Comparison of ENCODE assay signal across 8 cellular contexts in the genomic region with DNA sequence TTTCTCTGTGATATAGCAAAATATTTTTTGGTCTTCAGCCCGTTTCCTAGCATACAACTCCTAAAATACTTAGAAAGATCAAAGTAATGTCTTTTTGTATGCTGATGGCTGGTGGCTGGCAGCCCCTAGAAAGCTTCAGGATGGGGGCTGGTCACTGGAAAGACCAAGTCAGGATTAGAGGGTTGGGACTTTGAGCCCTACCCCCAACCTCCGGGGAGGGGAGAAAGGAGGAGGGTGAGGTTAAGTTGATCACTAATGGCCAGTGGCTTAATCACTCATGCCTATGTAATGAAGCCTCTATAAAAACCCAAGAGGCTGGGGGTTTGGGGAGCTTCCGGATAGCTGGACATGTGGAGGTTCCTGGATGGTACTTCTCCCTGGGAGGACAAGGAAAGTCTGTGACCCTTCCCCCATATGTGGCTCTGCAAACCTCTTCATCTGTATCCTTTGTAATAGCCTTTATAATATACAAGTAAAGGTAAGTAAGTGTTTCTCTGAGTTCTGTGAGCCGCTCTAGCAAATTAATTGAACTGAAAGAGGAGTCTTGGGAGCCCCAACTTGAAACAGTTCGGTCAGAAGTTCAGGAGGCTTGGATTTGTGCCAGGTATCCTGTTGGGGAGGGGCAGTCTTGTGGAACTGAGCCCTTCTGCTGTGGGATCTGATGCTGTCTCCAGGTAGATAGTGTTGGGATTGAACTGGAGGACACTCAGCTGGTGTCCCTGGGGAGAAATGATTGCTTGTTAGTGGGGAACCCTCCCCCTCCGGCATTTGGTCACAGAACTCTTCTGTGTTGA. TPM values are rescaled to one million over a fixed set of nuclear protein-coding genes. Genes with fewer than 3 reads are reported as not detected.
DNase-seq lines count a peak whose midpoint lies in the region; ATAC-seq and TF ChIP-seq lines count a peak whose summit lies in the region.
"Had no signal": no experiment of that assay in that cellular context is flagged by ENCODE, and none has a peak within 500 bp of the region (broad histone marks: within the 10 kb centered on the region; RNA-seq: fewer than 3 reads in every experiment).

No MANE protein-coding gene starts in this region.

- DNase-seq in colonic mucosa (peak; percentile 61), RPMI8226 (no peak)
- DNase-seq: Peyer's patch had no signal

- H3K4me1 ChIP-seq in BLaER1 (peaks cover 53% of the 10 kb centered on the region), HUES64 (ENCODE audit: insufficient read depth, low read length) (peaks cover 17% of the 10 kb centered on the region), colonic mucosa (peaks cover 12% of the 10 kb centered on the region)

- H3K36me3 ChIP-seq in BLaER1 (peaks cover 54% of the 10 kb centered on the region), HUES64 (ENCODE audit: insufficient read depth, low read length) (no peaks in the 10 kb centered on the region), colonic mucosa (no peaks in the 10 kb centered on the region)
- H3K36me3 ChIP-seq: Peyer's patch had no signal

- no peak overlapping the region for H3K27ac ChIP-seq in BLaER1
- peak overlapping the region; percentile 3; the same call in 1 of the 2 replicates for H3K27ac ChIP-seq in HUES64 (ENCODE audit: low read depth, low read length)
- no peak overlapping the region for H3K27ac ChIP-seq in colonic mucosa
- H3K27ac ChIP-seq: HL-60 had no signal

- intact Hi-C loops in colonic mucosa (cut with DNase I) = no loop called here

- H3K4me2 ChIP-seq in BLaER1 = peak overlapping the region; percentile 51

- H3K9me3 ChIP-seq in BLaER1 = no peaks in the 10 kb centered on the region
- H3K9me3 ChIP-seq in HUES64 (ENCODE audit: insufficient read depth, low read depth, low read length) = no peaks in the 10 kb centered on the region
- H3K9me3 ChIP-seq in colonic mucosa = no peaks in the 10 kb centered on the region
- H3K9me3 ChIP-seq: Peyer's patch had no signal

- TF ChIP-seq CTCF in colonic mucosa (IDR thresholded peaks at IDR 0.05) = no peak

- H4K20me1 ChIP-seq in BLaER1 = peaks cover 76% of the 10 kb centered on the region

- ATAC-seq in GM19455 (IDR thresholded peaks at IDR 0.05; ENCODE audit: unreplicated experiment) (no peak), GM18907 (IDR thresholded peaks at IDR 0.05; ENCODE audit: unreplicated experiment) (no peak)

- H3K9ac ChIP-seq in BLaER1 (no peak overlapping the region), HUES64 (ENCODE audit: low read depth, low read length) (no peak overlapping the region), colonic mucosa (ENCODE audit: low read depth in 2 of 2, low read length in 2 of 2) (no peak overlapping the region)

- H3K4me3 ChIP-seq in BLaER1 (no peak overlapping the region), HUES64 (ENCODE audit: low read length) (peak overlapping the region; percentile 24), colonic mucosa (no peak overlapping the region)
- H3K4me3 ChIP-seq: Peyer's patch had no signal

- WGBS in HUES64 = 38% methylated on average over 4 of the region's 6 CpGs

- H3K27me3 ChIP-seq in BLaER1 (no peaks in the 10 kb centered on the region), HUES64 (ENCODE audit: insufficient read depth, low read length) (peaks cover 12% of the 10 kb centered on the region; the same call in 1 of the 2 replicates), colonic mucosa (no peaks in the 10 kb centered on the region)
- H3K27me3 ChIP-seq: Peyer's patch had no signal

RNA-seq across cellular contexts. Expression of a gene that starts 3.5 kb away (rescaled TPM):
- 14.1 TPM for polyA plus RNA-seq in HUES64 (2013, experiment 1 of 2)
- 14.7 TPM for polyA plus RNA-seq in HUES64 (2013, experiment 2 of 2)
- 10 to 100 TPM; 22.0 to 42.2 TPM for total RNA-seq in colonic mucosa

RNA-seq across cellular contexts. Expression of a gene that starts 22.6 kb away (rescaled TPM):
- 7.3 TPM for polyA plus RNA-seq in HUES64 (2013, experiment 1 of 2)
- polyA plus RNA-seq in HUES64 (2013, experiment 2 of 2) = 9.3 TPM
- total RNA-seq in colonic mucosa = 10 to 100 TPM; 11.6 to 13.9 TPM

RNA-seq across cellular contexts. Expression of a gene that starts 31.9 kb away (rescaled TPM):
- polyA plus RNA-seq in HUES64 (2013, experiment 1 of 2) = 15.4 TPM
- polyA plus RNA-seq in HUES64 (2013, experiment 2 of 2) = 15.0 TPM
- total RNA-seq in colonic mucosa = 100 to 1,000 TPM in 1 of 2 donors, 10 to 100 TPM in 1; 76.6 to 119 TPM

RNA-seq across cellular contexts. Expression of a gene that starts 42.9 kb away (rescaled TPM):
- 11.6 TPM for polyA plus RNA-seq in HUES64 (2013, experiment 1 of 2)
- polyA plus RNA-seq in HUES64 (2013, experiment 2 of 2) = 10.5 TPM
- 10 to 100 TPM; 15.2 to 16.6 TPM for total RNA-seq in colonic mucosa

RNA-seq across cellular contexts. Expression of a gene that starts 43.0 kb away (rescaled TPM):
- 38.6 TPM for polyA plus RNA-seq in HUES64 (2013, experiment 1 of 2)
- polyA plus RNA-seq in HUES64 (2013, experiment 2 of 2) = 35.2 TPM
- total RNA-seq in colonic mucosa = 10 to 100 TPM; 18.0 to 45.4 TPM
